ENCODE assay signal across 1 cellular context in genomic region chr3:37904614-37905047, GRCh38.
TF ChIP-seq lines count a peak whose summit lies in the region.

No MANE protein-coding gene starts in this region.

TF ChIP-seq in GM23338, 12 proteins besides CTCF, POLR2A, EP300 and RAD21 (continued from another document):
- TF ChIP-seq ZNF462 (CRISPR knock-in tag; IDR thresholded peaks at IDR 0.05) = no peak
- TF ChIP-seq CREB1 (CRISPR knock-in tag; IDR thresholded peaks at IDR 0.05; ENCODE audit: low read depth) = no peak
- no peak for TF ChIP-seq ETS1 (IDR thresholded peaks at IDR 0.05)
- TF ChIP-seq EZH2 (IDR thresholded peaks at IDR 0.05; ENCODE audit: low read depth, unreplicated experiment) = no peak
